ENCODE assay signal across 26 cellular contexts in the genomic region with DNA sequence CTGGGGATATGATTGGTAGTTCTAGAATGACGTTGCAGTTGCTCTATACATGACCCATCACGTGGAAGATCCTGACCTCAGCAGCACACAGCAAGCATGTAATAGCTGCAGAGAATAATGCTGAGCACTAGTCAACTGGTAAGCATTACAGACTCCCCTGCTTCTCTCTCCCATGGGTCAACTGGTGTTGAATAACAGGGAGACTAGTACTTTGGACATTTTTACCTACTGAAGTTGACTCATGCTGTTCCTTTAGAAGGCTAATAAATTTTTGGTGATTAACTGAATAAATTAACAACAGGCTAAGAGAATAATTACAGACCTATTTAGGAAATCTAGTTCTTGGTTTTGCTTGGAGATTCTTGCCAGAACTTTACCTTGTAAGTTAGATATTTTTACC.
"Had no signal": no experiment of that assay in that cellular context is flagged by ENCODE, and none has a peak within 500 bp of the region (broad histone marks: within the 10 kb centered on the region; RNA-seq: fewer than 3 reads in every experiment).

No MANE protein-coding gene starts in this region.

- H3K27ac Mint-ChIP-seq: effector memory CD8-positive, alpha-beta T cell; mesothelial cell of epicardium; natural killer cell treated with Interleukin-12 subunit alpha and Interleukin-12 subunit beta and Interleukin-15 and Interleukin-18, amount 100 ng/mL, for 72 hours; progenitor cell of endocrine pancreas; stimulated activated effector memory CD8-positive, alpha-beta T cell treated with anti-CD3 and anti-CD28 coated beads, Interleukin-12 subunit alpha, Interleukin-12 subunit beta, amount 100 ng/mL, for 72 hours had no signal

- H3K36me3 ChIP-seq: gastrocnemius medialis, left lung, neutrophil, right atrium auricular region, sigmoid colon, stomach, thyroid gland, vagina had no signal

- H3K27me3 Mint-ChIP-seq: naive B cell, progenitor cell of endocrine pancreas had no signal

- H3K9me3 ChIP-seq: gastrocnemius medialis, mucosa of descending colon, neutrophil, right atrium auricular region, sigmoid colon, stomach, thyroid gland, vagina had no signal

- H3K27ac ChIP-seq: gastrocnemius medialis, left lung, neutrophil, parathyroid adenoma, right atrium auricular region, sigmoid colon, stomach, thyroid gland, vagina had no signal

- H3K79me2 ChIP-seq: parathyroid adenoma had no signal

- H3K36me3 Mint-ChIP-seq: natural killer cell treated with Interleukin-12 subunit alpha and Interleukin-12 subunit beta and Interleukin-15 and Interleukin-18, amount 100 ng/mL, for 72 hours; stimulated activated effector memory CD8-positive, alpha-beta T cell treated with anti-CD3 and anti-CD28 coated beads, Interleukin-12 subunit alpha, Interleukin-12 subunit beta, amount 100 ng/mL, for 72 hours had no signal

- H3K4me3 Mint-ChIP-seq: effector memory CD8-positive, alpha-beta T cell; mesothelial cell of epicardium; naive B cell; natural killer cell treated with Interleukin-12 subunit alpha and Interleukin-12 subunit beta and Interleukin-15 and Interleukin-18, amount 100 ng/mL, for 72 hours; neural crest cell; stimulated activated effector memory CD8-positive, alpha-beta T cell treated with anti-CD3 and anti-CD28 coated beads, Interleukin-12 subunit alpha, Interleukin-12 subunit beta, amount 100 ng/mL, for 72 hours had no signal

- H2AFZ ChIP-seq: parathyroid adenoma had no signal

- DNase-seq: cortex of kidney; effector memory CD8-positive, alpha-beta T cell; foreskin fibroblast; gastrocnemius medialis; kidney; left cardiac atrium; left lung; mesenchymal stem cell; mucosa of descending colon; naive B cell; sigmoid colon; stimulated activated CD4-positive, alpha-beta T cell treated with anti-CD3 and anti-CD28 coated beads, Interleukin-2, amount 100 ng/mL, for 24 hours; stimulated activated CD4-positive, alpha-beta T cell treated with anti-CD3 and anti-CD28 coated beads, Interleukin-4, amount 100 ng/mL, for 24 hours; stimulated activated naive CD4-positive, alpha-beta T cell treated with Interleukin-2 at 50 U/mL for 16 hours; stomach; thyroid gland; trophoblast cell had no signal

- H3K4me1 Mint-ChIP-seq: stimulated activated effector memory CD8-positive, alpha-beta T cell treated with anti-CD3 and anti-CD28 coated beads, Interleukin-12 subunit alpha, Interleukin-12 subunit beta, amount 100 ng/mL, for 72 hours had no signal

- H3K9me3 Mint-ChIP-seq: naive B cell; natural killer cell treated with Interleukin-12 subunit alpha and Interleukin-12 subunit beta and Interleukin-15 and Interleukin-18, amount 100 ng/mL, for 72 hours; stimulated activated effector memory CD8-positive, alpha-beta T cell treated with anti-CD3 and anti-CD28 coated beads, Interleukin-12 subunit alpha, Interleukin-12 subunit beta, amount 100 ng/mL, for 72 hours had no signal

- H3K27me3 ChIP-seq: gastrocnemius medialis, left lung, neutrophil, right atrium auricular region, sigmoid colon, stomach, thyroid gland, vagina had no signal

- H3K4me3 ChIP-seq: gastrocnemius medialis, left lung, mucosa of descending colon, right atrium auricular region, sigmoid colon, stomach, thyroid gland, vagina had no signal

- H3K9ac ChIP-seq: parathyroid adenoma had no signal

- H3K4me1 ChIP-seq: gastrocnemius medialis, left lung, parathyroid adenoma, right atrium auricular region, stomach, thyroid gland, vagina had no signal

- FAIRE-seq: kidney had no signal
